ENCODE assay signal across 26 cellular contexts in genomic region chr12:28802706-28803438, GRCh38.
DNase-seq lines count a peak whose midpoint lies in the region; ATAC-seq, FAIRE-seq and TF ChIP-seq lines count a peak whose summit lies in the region.
"Had no signal": no experiment of that assay in that cellular context is flagged by ENCODE, and none has a peak within 500 bp of the region (broad histone marks: within the 10 kb centered on the region; RNA-seq: fewer than 3 reads in every experiment).

No MANE protein-coding gene starts in this region.

- H3K4me2 ChIP-seq in keratinocyte (ENCODE audit: control insufficient read depth, extremely low read depth, insufficient read depth, low read depth, low read length): no peak overlapping the region
- H3K4me2 ChIP-seq: BLaER1, GM23338 had no signal

- dilution Hi-C loops in keratinocyte (cut with MboI; ENCODE audit: extremely low pct_ligation_motif_present, low sequenced_read_pairs): no loop called here

- TF ChIP-seq CTCF in right atrium auricular region (IDR thresholded peaks at IDR 0.05): no peak
- no peak for TF ChIP-seq CTCF in fibroblast of the aortic adventitia (IDR thresholded peaks at IDR 0.05; ENCODE audit: insufficient read depth, low read length)
- TF ChIP-seq CTCF in keratinocyte (optimal IDR thresholded peaks at IDR 0.05 in 1 of 3, IDR thresholded peaks at IDR 0.05 in 1 of 3, conservative IDR thresholded peaks at IDR 0.05 in 1 of 3; ENCODE audit: extremely low read depth in 1 of 3, insufficient read depth in 2 of 3, low read length in 3 of 3): no peak

- no peaks in the 10 kb centered on the region for H3K9me1 ChIP-seq in keratinocyte (ENCODE audit: control insufficient read depth, extremely low read depth, insufficient read depth, low read length)

- H4K20me1 ChIP-seq in keratinocyte (ENCODE audit: control insufficient read depth, extremely low read depth, insufficient read depth, low read length): no peaks in the 10 kb centered on the region
- H4K20me1 ChIP-seq: BLaER1 had no signal

- H2AFZ ChIP-seq in keratinocyte (ENCODE audit: control insufficient read depth, low read length): no peak overlapping the region
- H2AFZ ChIP-seq: GM23338 had no signal

- no peak overlapping the region for H3K27ac ChIP-seq in right atrium auricular region
- no peak overlapping the region for H3K27ac ChIP-seq in keratinocyte (ENCODE audit: control insufficient read depth, insufficient read depth, low read length)
- H3K27ac ChIP-seq: BLaER1, SJCRH30 had no signal

- ATAC-seq in Right ventricle myocardium superior (ENCODE audit: poor library complexity) (peak; percentile 95), HG03565 (IDR thresholded peaks at IDR 0.05; ENCODE audit: unreplicated experiment) (no peak)
- ATAC-seq: GM23338 had no signal

- peak; percentile 62 for DNase-seq in Right ventricle myocardium superior
- no peak for DNase-seq in right atrium auricular region (ENCODE audit: low spot score)
- peak; percentile 15 for DNase-seq in fibroblast of the aortic adventitia (ENCODE audit: low read depth)
- no peak for DNase-seq in keratinocyte (ENCODE audit: low read depth, low spot score)
- DNase-seq in DMS79 (lab: John Stamatoyannopoulos, UW): no peak
- no peak for DNase-seq in stimulated activated CD4-positive, alpha-beta T cell treated with anti-CD3 and anti-CD28 coated beads, Interleukin-2, amount 100 ng/mL, for 24 hours
- DNase-seq in stimulated activated naive CD4-positive, alpha-beta T cell (lab: John Stamatoyannopoulos, UW): no peak
- DNase-seq: CD4-positive, alpha-beta memory T cell; DMS153; GF-D8; HCEC 1CT; Kasumi-1; NCI-H1105 treated with DMSO at 0.1 percent for 48 hours; NCI-H1694; NCI-H2081 treated with DMSO at 0.1 percent for 48 hours; NCI-H226; NCI-H524; NCI-H82; OCI-M1; RPMI8226; SJCRH30 had no signal

- no peaks in the 10 kb centered on the region for H3K79me2 ChIP-seq in keratinocyte (ENCODE audit: control insufficient read depth, insufficient read depth, low read length)

- intact Hi-C loops in Right ventricle myocardium superior (cut with DNase I): no loop called here

- no peak overlapping the region for H3K4me3 ChIP-seq in right atrium auricular region
- H3K4me3 ChIP-seq in fibroblast of the aortic adventitia (ENCODE audit: low read depth, low read length): no peak overlapping the region
- H3K4me3 ChIP-seq in keratinocyte (ENCODE audit: control insufficient read depth in 2 of 3, extremely low read depth in 1 of 3, insufficient read depth in 2 of 3, low read depth in 1 of 3, low read length in 3 of 3): no peak overlapping the region
- H3K4me3 ChIP-seq: BLaER1, GM23338, SJCRH30 had no signal

- H3K4me1 ChIP-seq in right atrium auricular region (no peaks in the 10 kb centered on the region), keratinocyte (ENCODE audit: control insufficient read depth, extremely low read depth, insufficient read depth, low read length) (no peaks in the 10 kb centered on the region)
- H3K4me1 ChIP-seq: BLaER1, SJCRH30 had no signal

- H3K9ac ChIP-seq in keratinocyte (ENCODE audit: control insufficient read depth, extremely low read depth, insufficient read depth, low read length): no peak overlapping the region
- H3K9ac ChIP-seq: BLaER1 had no signal

- H3K36me3 ChIP-seq in right atrium auricular region (no peaks in the 10 kb centered on the region), keratinocyte (ENCODE audit: control insufficient read depth in 2 of 2, extremely low read depth in 1 of 2, insufficient read depth in 2 of 2, low read length in 2 of 2) (no peaks in the 10 kb centered on the region)
- H3K36me3 ChIP-seq: BLaER1, SJCRH30 had no signal

- H3K9me3 ChIP-seq in right atrium auricular region (no peaks in the 10 kb centered on the region), keratinocyte (ENCODE audit: control insufficient read depth, low read depth, low read length) (no peaks in the 10 kb centered on the region)
- H3K9me3 ChIP-seq: BLaER1, SJCRH30 had no signal

- peak; percentile 5 for FAIRE-seq in keratinocyte (lab: Jason Lieb, UNC)
- FAIRE-seq: A204.1, HTR-8/SVneo had no signal

- no peaks in the 10 kb centered on the region for H3K27me3 ChIP-seq in right atrium auricular region
- no peaks in the 10 kb centered on the region for H3K27me3 ChIP-seq in keratinocyte (ENCODE audit: control insufficient read depth, extremely low read depth, insufficient read depth, low read length)
- H3K27me3 ChIP-seq: BLaER1 had no signal

Comparison
In these comparisons a context has a peak if more than half of its experiments do, and no peak if none do; other contexts are left out.
1. DNase-seq: peak in Right ventricle myocardium superior (single experiment) and fibroblast of the aortic adventitia (single experiment); none in right atrium auricular region (single experiment), keratinocyte (single experiment), DMS79 (single experiment), stimulated activated CD4-positive, alpha-beta T cell treated with anti-CD3 and anti-CD28 coated beads, Interleukin-2, amount 100 ng/mL, for 24 hours (0 of 2) and stimulated activated naive CD4-positive, alpha-beta T cell (0 of 6).